ENCODE assay signal across 8 cellular contexts in genomic region chr13:110525328-110526319, GRCh38. TPM values are rescaled to one million over a fixed set of nuclear protein-coding genes. Genes with fewer than 3 reads are reported as not detected.
A peak's percentile ranks its signal among the peaks of the same experiment; 100 is the strongest.
DNase-seq lines count a peak whose midpoint lies in the region; ATAC-seq and TF ChIP-seq lines count a peak whose summit lies in the region.

No MANE protein-coding gene starts in this region.

- POLR2A ChIA-PET in activated naive CD8-positive, alpha-beta T cell treated with anti-CD3 and anti-CD28 coated beads, Interleukin-2, amount 10 ng/mL, durations not matched to agents 7 days and 5 days (lab: Charles Lee): interaction anchor here (0.9 kb wide), 1 partner anchor 11 kb away, joined by 3 read pairs; no protein-coding TSS in a partner anchor

- intact Hi-C loops in activated T-helper 2 cell treated with anti-CD3 and anti-CD28 coated beads, Interferon-gamma antibody, Interleukin-2, Interleukin-4, amounts not matched to agents 10 μg/mL and 5 μg/mL and 100 μg/mL, durations not matched to agents 14 hours and 24 hours and 36 hours (cut with micrococcal nuclease): no loop called here
- intact Hi-C loops in uterus (cut with DNase I; ENCODE audit: low total_unique reads): no loop called here

- H3K36me3 Mint-ChIP-seq in activated naive CD8-positive, alpha-beta T cell treated with anti-CD3 and anti-CD28 coated beads, Interleukin-2, amount 10 ng/mL, durations not matched to agents 7 days and 5 days: peaks cover 5% of the 10 kb centered on the region
- H3K36me3 Mint-ChIP-seq in activated T-helper 2 cell treated with anti-CD3 and anti-CD28 coated beads, Interferon-gamma antibody, Interleukin-2, Interleukin-4, amounts not matched to agents 10 μg/mL and 5 μg/mL and 100 μg/mL, durations not matched to agents 14 hours and 24 hours and 36 hours (ENCODE audit: low read depth): no peaks in the 10 kb centered on the region

- peak; percentile 43 for DNase-seq in activated naive CD8-positive, alpha-beta T cell treated with anti-CD3 and anti-CD28 coated beads, Interleukin-2, amount 10 ng/mL, durations not matched to agents 7 days and 5 days
- peak; percentile 26 for DNase-seq in stimulated activated naive CD8-positive, alpha-beta T cell treated with anti-CD3 and anti-CD28 coated beads, Interleukin-15, Interleukin-2, amounts not matched to agents 100 U/mL and 50 U/mL, for 24 hours
- DNase-seq in OCI-M1 (lab: John Stamatoyannopoulos, UW) (no peak), uterus (no peak)
- no peak for DNase-seq in activated T-helper 2 cell treated with anti-CD3 and anti-CD28 coated beads, Interferon-gamma antibody, Interleukin-2, Interleukin-4, amounts not matched to agents 10 μg/mL and 5 μg/mL and 100 μg/mL, durations not matched to agents 14 hours and 24 hours and 36 hours (ENCODE audit: low spot score)

- ATAC-seq in GM21447 (IDR thresholded peaks at IDR 0.05; ENCODE audit: unreplicated experiment) (peak; percentile 72), HG03565 (IDR thresholded peaks at IDR 0.05; ENCODE audit: unreplicated experiment) (peak; percentile 80)
- peak; percentile 70 for ATAC-seq in activated naive CD8-positive, alpha-beta T cell treated with anti-CD3 and anti-CD28 coated beads, Interleukin-2, amount 10 ng/mL, durations not matched to agents 7 days and 5 days (ENCODE audit: low read depth)
- ATAC-seq in stimulated activated naive CD8-positive, alpha-beta T cell treated with anti-CD3 and anti-CD28 coated beads, Interleukin-15, Interleukin-2, amounts not matched to agents 100 U/mL and 50 U/mL, for 24 hours: peak; percentile 44

- H3K4me1 Mint-ChIP-seq in activated naive CD8-positive, alpha-beta T cell treated with anti-CD3 and anti-CD28 coated beads, Interleukin-2, amount 10 ng/mL, durations not matched to agents 7 days and 5 days: peaks cover 30% of the 10 kb centered on the region
- peaks cover 8% of the 10 kb centered on the region for H3K4me1 Mint-ChIP-seq in activated T-helper 2 cell treated with anti-CD3 and anti-CD28 coated beads, Interferon-gamma antibody, Interleukin-2, Interleukin-4, amounts not matched to agents 10 μg/mL and 5 μg/mL and 100 μg/mL, durations not matched to agents 14 hours and 24 hours and 36 hours (ENCODE audit: low read depth)

- TF ChIP-seq POLR2A in uterus (IDR thresholded peaks at IDR 0.05): no peak

- H3K9me3 Mint-ChIP-seq in activated naive CD8-positive, alpha-beta T cell treated with anti-CD3 and anti-CD28 coated beads, Interleukin-2, amount 10 ng/mL, durations not matched to agents 7 days and 5 days: no peaks in the 10 kb centered on the region
- no peaks in the 10 kb centered on the region for H3K9me3 Mint-ChIP-seq in activated T-helper 2 cell treated with anti-CD3 and anti-CD28 coated beads, Interferon-gamma antibody, Interleukin-2, Interleukin-4, amounts not matched to agents 10 μg/mL and 5 μg/mL and 100 μg/mL, durations not matched to agents 14 hours and 24 hours and 36 hours

- H3K4me3 ChIP-seq in uterus: no peak overlapping the region

- no peaks in the 10 kb centered on the region for H3K27me3 Mint-ChIP-seq in activated naive CD8-positive, alpha-beta T cell treated with anti-CD3 and anti-CD28 coated beads, Interleukin-2, amount 10 ng/mL, durations not matched to agents 7 days and 5 days
- no peaks in the 10 kb centered on the region for H3K27me3 Mint-ChIP-seq in activated T-helper 2 cell treated with anti-CD3 and anti-CD28 coated beads, Interferon-gamma antibody, Interleukin-2, Interleukin-4, amounts not matched to agents 10 μg/mL and 5 μg/mL and 100 μg/mL, durations not matched to agents 14 hours and 24 hours and 36 hours (ENCODE audit: low read depth)

- no peaks in the 10 kb centered on the region for H3K36me3 ChIP-seq in uterus

- H3K4me1 ChIP-seq in uterus: no peaks in the 10 kb centered on the region

- no peaks in the 10 kb centered on the region for H3K9me3 ChIP-seq in uterus

- no peak overlapping the region for H3K27ac Mint-ChIP-seq in activated naive CD8-positive, alpha-beta T cell treated with anti-CD3 and anti-CD28 coated beads, Interleukin-2, amount 10 ng/mL, durations not matched to agents 7 days and 5 days
- no peak overlapping the region for H3K27ac Mint-ChIP-seq in activated T-helper 2 cell treated with anti-CD3 and anti-CD28 coated beads, Interferon-gamma antibody, Interleukin-2, Interleukin-4, amounts not matched to agents 10 μg/mL and 5 μg/mL and 100 μg/mL, durations not matched to agents 14 hours and 24 hours and 36 hours

- peak; percentile 31 for TF ChIP-seq CTCF in GM12873 (IDR thresholded peaks at IDR 0.05; ENCODE audit: insufficient read depth, low read depth, low read length, missing control alignments)
- TF ChIP-seq CTCF in uterus (IDR thresholded peaks at IDR 0.05): no peak

- peak overlapping the region; percentile 39 for H3K4me3 Mint-ChIP-seq in activated naive CD8-positive, alpha-beta T cell treated with anti-CD3 and anti-CD28 coated beads, Interleukin-2, amount 10 ng/mL, durations not matched to agents 7 days and 5 days
- H3K4me3 Mint-ChIP-seq in activated T-helper 2 cell treated with anti-CD3 and anti-CD28 coated beads, Interferon-gamma antibody, Interleukin-2, Interleukin-4, amounts not matched to agents 10 μg/mL and 5 μg/mL and 100 μg/mL, durations not matched to agents 14 hours and 24 hours and 36 hours (ENCODE audit: low read depth): no peak overlapping the region

- H3K27me3 ChIP-seq in uterus: no peaks in the 10 kb centered on the region

- no peak overlapping the region for H3K27ac ChIP-seq in uterus

RNA-seq across cellular contexts. Expression of gene RAB20, which starts 35.9 kb away (rescaled TPM):
- 1 to 10 TPM; 8.8 to 9.9 TPM for total RNA-seq in activated naive CD8-positive, alpha-beta T cell treated with anti-CD3 and anti-CD28 coated beads, Interleukin-2, amount 10 ng/mL, durations not matched to agents 7 days and 5 days
- 2.8 and 4.0 TPM in 2 replicates for total RNA-seq in activated T-helper 2 cell treated with anti-CD3 and anti-CD28 coated beads, Interferon-gamma antibody, Interleukin-2, Interleukin-4, amounts not matched to agents 10 μg/mL and 5 μg/mL and 100 μg/mL, durations not matched to agents 14 hours and 24 hours and 36 hours
- 10 to 100 TPM in 2 of 4 donors, 1 to 10 TPM in 1, under 1 TPM in 1; 0.77 to 12.4 (median 9.1) TPM for total RNA-seq in uterus

Comparison
In these comparisons a context has a peak if more than half of its experiments do, and no peak if none do; other contexts are left out.
1. DNase-seq: peak in activated naive CD8-positive, alpha-beta T cell treated with anti-CD3 and anti-CD28 coated beads, Interleukin-2, amount 10 ng/mL, durations not matched to agents 7 days and 5 days (single experiment) and stimulated activated naive CD8-positive, alpha-beta T cell treated with anti-CD3 and anti-CD28 coated beads, Interleukin-15, Interleukin-2, amounts not matched to agents 100 U/mL and 50 U/mL, for 24 hours (single experiment); none in OCI-M1 (single experiment), activated T-helper 2 cell treated with anti-CD3 and anti-CD28 coated beads, Interferon-gamma antibody, Interleukin-2, Interleukin-4, amounts not matched to agents 10 μg/mL and 5 μg/mL and 100 μg/mL, durations not matched to agents 14 hours and 24 hours and 36 hours (single experiment) and uterus (0 of 2).
2. Peak in every context shown above with its lines, with median percentiles within 50 percentile points of each other: ATAC-seq.